In the genomic region with DNA sequence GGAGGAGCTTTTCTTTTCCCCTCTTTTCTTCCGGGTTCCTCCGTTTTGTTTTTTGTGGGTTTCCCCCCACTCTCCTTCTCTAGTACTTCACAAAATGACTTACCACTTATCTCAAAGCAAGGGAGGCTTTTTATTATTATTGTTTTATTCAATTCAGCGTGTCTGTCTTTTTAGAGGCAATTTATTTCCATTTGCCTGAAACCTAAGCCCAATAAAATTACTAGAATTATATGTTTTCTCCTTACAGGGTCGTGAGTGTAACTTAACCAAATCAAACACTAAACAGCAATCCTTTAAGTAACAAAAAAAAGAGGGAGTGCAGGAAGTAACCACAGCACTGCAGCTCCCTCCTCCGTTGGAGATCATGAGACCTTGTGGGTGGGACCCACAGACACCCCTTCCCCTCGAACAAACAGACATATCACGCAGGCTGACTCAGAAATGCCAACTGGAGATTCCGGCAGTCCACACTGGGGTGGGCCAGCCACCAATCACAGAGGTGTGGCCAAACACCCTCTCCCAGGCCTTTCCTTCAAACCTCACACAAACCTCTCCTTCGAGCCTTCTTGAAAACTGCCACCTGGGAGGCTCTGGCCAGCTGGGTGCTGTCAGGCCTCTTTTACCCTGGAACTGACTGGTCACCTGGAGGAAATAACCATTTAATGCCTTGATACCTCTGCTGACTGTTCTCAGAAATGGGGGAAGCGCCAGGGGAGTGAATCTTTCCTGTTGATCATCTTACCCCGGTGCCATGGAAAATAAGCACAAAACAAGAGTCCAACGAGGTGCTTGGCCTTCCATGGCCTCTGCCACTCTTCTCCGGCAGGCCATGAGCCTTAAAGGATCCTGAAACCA, we compare ENCODE assay signal across 8 cellular contexts.
DNase-seq lines count a peak whose midpoint lies in the region; ATAC-seq, FAIRE-seq and TF ChIP-seq lines count a peak whose summit lies in the region.

No MANE protein-coding gene starts in this region.

- no peaks in the 10 kb centered on the region for H3K9me2 ChIP-seq in MM.1S (replicated peaks; ENCODE audit: insufficient read depth, low read length)

- 67 to 78% methylated on average over 13 of the region's 13 CpGs for WGBS in heart right ventricle, 2 donors

- H3K36me3 ChIP-seq in heart right ventricle (no peaks in the 10 kb centered on the region), bronchial epithelial cell (ENCODE audit: control insufficient read depth, insufficient read depth, low read length) (no peaks in the 10 kb centered on the region), MM.1S (replicated peaks; ENCODE audit: insufficient read depth, low read length) (no peaks in the 10 kb centered on the region)

- no peaks in the 10 kb centered on the region for H3K9me3 ChIP-seq in heart right ventricle
- H3K9me3 ChIP-seq in MM.1S (replicated peaks; ENCODE audit: insufficient read depth, low read length): no peaks in the 10 kb centered on the region

- peaks cover 0 to 48% (median 8%) of the 10 kb centered on the region in 7 donors for H3K27me3 ChIP-seq in heart right ventricle
- no peaks in the 10 kb centered on the region for H3K27me3 ChIP-seq in bronchial epithelial cell (ENCODE audit: control insufficient read depth, insufficient read depth, low read length)
- no peaks in the 10 kb centered on the region for H3K27me3 ChIP-seq in MM.1S (replicated peaks; ENCODE audit: insufficient read depth, low read length)

- TF ChIP-seq CTCF in heart right ventricle (IDR thresholded peaks at IDR 0.05) (no peak), bronchial epithelial cell (IDR thresholded peaks at IDR 0.05; ENCODE audit: insufficient read depth, low read length, severe bottlenecking) (no peak), MM.1S (IDR thresholded peaks at IDR 0.05; ENCODE audit: low read length) (no peak)

- FAIRE-seq in bronchial epithelial cell (lab: Jason Lieb, UNC): no peak

- H3K79me2 ChIP-seq in MM.1S (ENCODE audit: low read length): no peaks in the 10 kb centered on the region

- H3K4me1 ChIP-seq in heart right ventricle (peaks cover 9 to 56% (median 27%) of the 10 kb centered on the region in 9 donors), MM.1S (ENCODE audit: low read length) (no peaks in the 10 kb centered on the region)

- ATAC-seq in heart right ventricle (no peak), Right ventricle myocardium inferior (no peak)

- no peaks in the 10 kb centered on the region for H4K20me1 ChIP-seq in MM.1S (ENCODE audit: insufficient read depth, low read length)

- H2AFZ ChIP-seq in MM.1S (ENCODE audit: low read length): no peak overlapping the region

- DNase-seq in heart right ventricle (no peak), Right ventricle myocardium inferior (ENCODE audit: missing footprints) (no peak), bronchial epithelial cell (ENCODE audit: low read depth) (no peak), mucosa of gallbladder (ENCODE audit: low spot score) (peak; percentile 62), ureter (ENCODE audit: low spot score) (peak; percentile 79), GM03348 (ENCODE audit: low spot score) (no peak), C1 segment of cervical spinal cord (lab: John Stamatoyannopoulos, UW) (no peak), MM.1S (no peak)

- no peaks in the 10 kb centered on the region for H3F3A ChIP-seq in MM.1S (ENCODE audit: insufficient read depth, low read length)

- H3K4me2 ChIP-seq in MM.1S (ENCODE audit: low read depth, low read length): no peak overlapping the region

- H3K4me3 ChIP-seq in heart right ventricle: peak overlapping the region in 7 of 10 donors; percentile 54 to 71 (median 64)
- peak overlapping the region; percentile 50 for H3K4me3 ChIP-seq in bronchial epithelial cell (ENCODE audit: low read depth, low read length)
- no peak overlapping the region for H3K4me3 ChIP-seq in MM.1S (ENCODE audit: low read length)

- intact Hi-C loops in heart right ventricle (cut with DNase I): loop anchor here in 1 of 10 donors (5.0 kb wide), 1 partner anchor 50 kb away; no protein-coding TSS in a partner anchor
- intact Hi-C loops in Right ventricle myocardium inferior (cut with DNase I): loop anchor here (5.0 kb wide), 1 partner anchor 80 kb away; no protein-coding TSS in a partner anchor

- H3K9ac ChIP-seq in MM.1S (ENCODE audit: low read length): no peak overlapping the region

- H3K27ac ChIP-seq in heart right ventricle: peak overlapping the region in 1 of 10 donors; percentile 43
- H3K27ac ChIP-seq in MM.1S (ENCODE audit: low read length): no peak overlapping the region

Comparison
In these comparisons a context has a peak if more than half of its experiments do, and no peak if none do; other contexts are left out.
1. DNase-seq: peak in mucosa of gallbladder (single experiment) and ureter (single experiment); none in heart right ventricle (0 of 2), Right ventricle myocardium inferior (single experiment), bronchial epithelial cell (single experiment), GM03348 (single experiment), C1 segment of cervical spinal cord (0 of 14) and MM.1S (single experiment).